22 cellular contexts compared by ENCODE assay signal in genomic region chr4:109614466-109614865, GRCh38. TPM values are rescaled to one million over a fixed set of nuclear protein-coding genes. Genes with fewer than 3 reads are reported as not detected.
DNase-seq lines count a peak whose midpoint lies in the region; ATAC-seq, FAIRE-seq and TF ChIP-seq lines count a peak whose summit lies in the region.
"Had no signal": no experiment of that assay in that cellular context is flagged by ENCODE, and none has a peak within 500 bp of the region (broad histone marks: within the 10 kb centered on the region; RNA-seq: fewer than 3 reads in every experiment).

No MANE protein-coding gene starts in this region.

- H3F3A ChIP-seq in DOHH2 (ENCODE audit: control insufficient read depth, insufficient read depth): no peaks in the 10 kb centered on the region; the same call in 1 of the 2 replicates

- intact Hi-C loops in HepG2 (cut with micrococcal nuclease; ENCODE audit: unreplicated experiment): no loop called here

- FAIRE-seq in HepG2 (lab: Jason Lieb, UNC): no peak
- FAIRE-seq: GM12891, K562 had no signal

- POLR2A ChIA-PET in HepG2 (lab: Yijun Ruan, JAX): no interaction called here
- POLR2A ChIA-PET in GM10248 (lab: Yijun Ruan, JAX): no interaction called here

- H4K20me1 ChIP-seq in DOHH2 (ENCODE audit: control insufficient read depth, insufficient read depth, low read depth, low read length) (peaks cover 5% of the 10 kb centered on the region; the same call in 1 of the 2 replicates), HepG2 (ENCODE audit: insufficient read depth, low read length) (no peaks in the 10 kb centered on the region)

- no peak for TF ChIP-seq POLR2A in HepG2 (IDR thresholded peaks at IDR 0.05; ENCODE audit: insufficient read depth in 1 of 2, low read depth in 2 of 2, low read length in 2 of 2)

- in situ Hi-C loops in HepG2 (cut with HindIII; ENCODE audit: extremely low pct_ligation_motif_present, low pct_unique_long_range_greater_than_20kb): no loop called here

- no peak overlapping the region for H2AFZ ChIP-seq in HepG2 (ENCODE audit: low read length)
- H2AFZ ChIP-seq: GM23338, PC-9 had no signal

- CTCF ChIA-PET in HepG2 (lab: Yijun Ruan, JAX; ENCODE audit: low intra/inter-chr PET ratio, low total read pairs): no interaction called here
- CTCF ChIA-PET in GM10248 (lab: Yijun Ruan, JAX): interaction anchor here (0.9 to 1.1 kb wide), 2 partner anchors 14 to 16 kb away, joined by 3 to 4 read pairs; no protein-coding TSS in a partner anchor

- H3K27me3 ChIP-seq in DOHH2 (ENCODE audit: control insufficient read depth, low read length) (no peaks in the 10 kb centered on the region), adipocyte (replicated peaks; ENCODE audit: control insufficient read depth, insufficient read depth, low read length) (no peaks in the 10 kb centered on the region), HepG2 (ENCODE audit: control insufficient read depth in 1 of 2, insufficient read depth in 2 of 2, low read length in 2 of 2) (no peaks in the 10 kb centered on the region)

- 46% methylated on average over 5 of the region's 5 CpGs for WGBS in HepG2 (ENCODE audit: low lambda C conversion rate)

- no peaks in the 10 kb centered on the region for H3K9me2 ChIP-seq in DOHH2 (replicated peaks; ENCODE audit: control insufficient read depth, low read length)

- H3K4me1 ChIP-seq in DOHH2 (ENCODE audit: control insufficient read depth, low read length) (peaks cover 56% of the 10 kb centered on the region), adipocyte (ENCODE audit: control insufficient read depth, insufficient read depth, low read length) (peaks cover 21% of the 10 kb centered on the region), HepG2 (ENCODE audit: insufficient read depth, low read length) (peaks cover 35% of the 10 kb centered on the region)

- TF ChIP-seq CTCF in DOHH2 (IDR thresholded peaks at IDR 0.05; ENCODE audit: low read depth, low read length, poor library complexity, severe bottlenecking): no peak
- no peak for TF ChIP-seq CTCF in HepG2 (CRISPR knock-in tag; IDR thresholded peaks at IDR 0.05)
- no peak for TF ChIP-seq CTCF in GM10248 (IDR thresholded peaks at IDR 0.05; ENCODE audit: control extremely low read depth, extremely low read depth, low read depth, missing control alignments)

- H3K4me2 ChIP-seq in DOHH2 (ENCODE audit: low read length) (peak overlapping the region; percentile 27; the same call in 1 of the 2 replicates), HepG2 (ENCODE audit: low read depth, low read length) (peak overlapping the region; percentile 20; the same call in 1 of the 2 replicates)
- H3K4me2 ChIP-seq: GM23338, PC-9 had no signal

- peaks cover 12% of the 10 kb centered on the region for H3K36me3 ChIP-seq in DOHH2 (ENCODE audit: control insufficient read depth, low read length)
- no peaks in the 10 kb centered on the region for H3K36me3 ChIP-seq in adipocyte (ENCODE audit: control insufficient read depth, insufficient read depth, low read length, severe bottlenecking)
- no peaks in the 10 kb centered on the region for H3K36me3 ChIP-seq in HepG2 (replicated peaks in 1 of 2; ENCODE audit: control insufficient read depth in 1 of 2, insufficient read depth in 2 of 2, low read length in 2 of 2)
- H3K36me3 ChIP-seq: HAP-1 had no signal

- peak; percentile 22; the same call in 1 of the 3 replicates for ATAC-seq in HepG2
- ATAC-seq: GM23338, K562 had no signal

- peaks cover 11% of the 10 kb centered on the region for H3K9me3 ChIP-seq in DOHH2 (ENCODE audit: control insufficient read depth, insufficient read depth, low read length)
- H3K9me3 ChIP-seq in adipocyte (ENCODE audit: control insufficient read depth, low read length): no peaks in the 10 kb centered on the region
- no peaks in the 10 kb centered on the region for H3K9me3 ChIP-seq in HepG2 (ENCODE audit: low read length)

- no peak for DNase-seq in adipocyte (ENCODE audit: low read depth)
- no peak for DNase-seq in HepG2 (ENCODE audit: low spot score)
- no peak for DNase-seq in T-helper 9 cell
- no peak for DNase-seq in GM10248 (ENCODE audit: extremely low spot score)
- DNase-seq in SHP77 treated with DMSO at 0.1 percent for 48 hours (lab: John Stamatoyannopoulos, UW): no peak
- DNase-seq in DMS53 (lab: John Stamatoyannopoulos, UW): no peak
- DNase-seq: C1 segment of cervical spinal cord; CD8-positive, alpha-beta memory T cell; NCI-H1105; NCI-H2029 treated with DMSO at 0.1 percent for 48 hours; NCI-H446; NCI-H526; PC-9; RPMI8226; SHP77; SW 1271 had no signal

- H3K79me2 ChIP-seq in DOHH2 (ENCODE audit: control insufficient read depth, low read length): peaks cover 85% of the 10 kb centered on the region
- H3K79me2 ChIP-seq in HepG2 (ENCODE audit: insufficient read depth, low read length): no peaks in the 10 kb centered on the region

- no peak for TF ChIP-seq RAD21 in HepG2 (CRISPR knock-in tag; IDR thresholded peaks at IDR 0.05)

- H3K9ac ChIP-seq in adipocyte (ENCODE audit: low read length) (no peak overlapping the region), HepG2 (ENCODE audit: insufficient read depth, low read depth, low read length) (no peak overlapping the region)

- no TSS peak for BruUV-seq in HepG2 (replicated peaks; lab: Mats Ljungman, UMichigan)

- H3K27ac ChIP-seq in DOHH2 (ENCODE audit: low read depth, low read length): no peak overlapping the region
- H3K27ac ChIP-seq in HepG2 (ENCODE audit: extremely low read length, insufficient read depth, low read length): no peak overlapping the region
- H3K27ac ChIP-seq: PC-9, SK-N-MC had no signal

- H3K4me3 ChIP-seq in DOHH2 (ENCODE audit: low read length) (no peak overlapping the region), adipocyte (ENCODE audit: low read length) (peak overlapping the region; percentile 15), HepG2 (replicated peaks in 1 of 3; ENCODE audit: insufficient read depth in 1 of 3, low read depth in 2 of 3, low read length in 3 of 3) (no peak overlapping the region)
- H3K4me3 ChIP-seq: GM23338, HAP-1, K562, PC-9, SK-N-MC had no signal

- TF ChIP-seq EP300 in HepG2 (IDR thresholded peaks at IDR 0.05; ENCODE audit: low read depth in 2 of 2, low read length in 2 of 2) (no peak), HepG2 (CRISPR knock-in tag; IDR thresholded peaks at IDR 0.05; ENCODE audit: borderline replicate concordance) (no peak)

TF ChIP-seq in HepG2, 621 proteins besides CTCF, POLR2A, EP300 and RAD21:
- no peak for TF ChIP-seq SALL1 (CRISPR knock-in tag; IDR thresholded peaks at IDR 0.05)
- no peak for TF ChIP-seq ZNF7 (CRISPR knock-in tag; IDR thresholded peaks at IDR 0.05)
- no peak for TF ChIP-seq RAD51 (IDR thresholded peaks at IDR 0.05; ENCODE audit: borderline replicate concordance)
- TF ChIP-seq RARA (CRISPR knock-in tag; IDR thresholded peaks at IDR 0.05): no peak
- TF ChIP-seq ZFP82 (CRISPR knock-in tag; IDR thresholded peaks at IDR 0.05; ENCODE audit: borderline replicate concordance): no peak
- no peak for TF ChIP-seq KLF13 (CRISPR knock-in tag; IDR thresholded peaks at IDR 0.05)
- TF ChIP-seq ZBTB3 (CRISPR knock-in tag; IDR thresholded peaks at IDR 0.05; ENCODE audit: borderline replicate concordance, low read depth): no peak
- TF ChIP-seq GPBP1L1 (CRISPR knock-in tag; IDR thresholded peaks at IDR 0.05): no peak
- no peak for TF ChIP-seq NCOR1 (IDR thresholded peaks at IDR 0.05; ENCODE audit: borderline replicate concordance, low read length)
- TF ChIP-seq MXI1 (IDR thresholded peaks at IDR 0.05; ENCODE audit: borderline replicate concordance, low read depth, low read length): no peak
- no peak for TF ChIP-seq HNRNPH1 (optimal IDR thresholded peaks at IDR 0.05; ENCODE audit: low read depth, low read length)
- TF ChIP-seq POLR2AphosphoS2 (IDR thresholded peaks at IDR 0.05; ENCODE audit: low read depth, low read length): no peak
- TF ChIP-seq KMT2B (CRISPR knock-in tag; IDR thresholded peaks at IDR 0.05): no peak
- no peak for TF ChIP-seq ZNF263 (CRISPR knock-in tag; IDR thresholded peaks at IDR 0.05)

RNA-seq across cellular contexts. Expression of gene MCUB, which starts 54.4 kb away (rescaled TPM):
- total RNA-seq in HepG2 (2016; rRNA removed; fragmentation: Illumina TruSeq; extraction: Trizol): 0.95 and 1.4 TPM in 2 replicates
- 0.91 and 1.7 TPM in 2 replicates for total RNA-seq in HepG2 (2016; cell fraction: cytosol; rRNA removed; fragmentation: Illumina TruSeq; extraction: Trizol; ENCODE audit: low read depth)
- 0.58 and 0.73 TPM in 2 replicates for total RNA-seq in HepG2 (2016; cell fraction: insoluble cytoplasmic fraction; rRNA removed; fragmentation: Illumina TruSeq; extraction: Trizol)
- 1.9 and 2.2 TPM in 2 replicates for total RNA-seq in HepG2 (2016; cell fraction: membrane; rRNA removed; fragmentation: Illumina TruSeq; extraction: Trizol)
- 1.3 and 2.3 TPM in 2 replicates for total RNA-seq in HepG2 (2016; cell fraction: nucleus; rRNA removed; fragmentation: Illumina TruSeq; extraction: Trizol)
- polyA plus RNA-seq in HepG2 (2011; rRNA removed): 1.7 and 2.2 TPM in 2 replicates
- 1.6 and 2.5 TPM in 2 replicates for polyA plus RNA-seq in HepG2 (2011; cell fraction: cytosol; rRNA removed)
- polyA plus RNA-seq in HepG2 (2011; cell fraction: nucleus; rRNA removed): 2.4 and 2.7 TPM in 2 replicates
- polyA plus RNA-seq in HepG2 (2012): 0.73 and 0.87 TPM in 2 replicates
- polyA plus RNA-seq in HepG2 (2016; cell fraction: cytosol; fragmentation: Illumina TruSeq; extraction: Trizol; ENCODE audit: low read depth): 2.0 and 2.2 TPM in 2 replicates
- polyA plus RNA-seq in HepG2 (2016; cell fraction: insoluble cytoplasmic fraction; fragmentation: Illumina TruSeq; extraction: Trizol; ENCODE audit: low read depth): 0.76 and 1.8 TPM in 2 replicates
- 1.1 and 1.5 TPM in 2 replicates for polyA plus RNA-seq in HepG2 (2016; cell fraction: membrane; fragmentation: Illumina TruSeq; extraction: Trizol; ENCODE audit: low read depth)
- 1.5 and 1.9 TPM in 2 replicates for polyA plus RNA-seq in HepG2 (2016; cell fraction: nucleus; fragmentation: Illumina TruSeq; extraction: Trizol; ENCODE audit: insufficient read depth, low read depth)
- 2.3 and 5.6 TPM in 2 replicates for polyA minus RNA-seq in HepG2 (2011; rRNA and poly(A)+ RNA removed; ENCODE audit: low replicate concordance)
- 1.2 and 2.8 TPM in 2 replicates for polyA minus RNA-seq in HepG2 (2011; cell fraction: cytosol; rRNA and poly(A)+ RNA removed)
- polyA minus RNA-seq in HepG2 (2011; cell fraction: nucleus; rRNA and poly(A)+ RNA removed): 1.5 and 2.4 TPM in 2 replicates
